1 cellular context compared by ENCODE assay signal in the genomic region with DNA sequence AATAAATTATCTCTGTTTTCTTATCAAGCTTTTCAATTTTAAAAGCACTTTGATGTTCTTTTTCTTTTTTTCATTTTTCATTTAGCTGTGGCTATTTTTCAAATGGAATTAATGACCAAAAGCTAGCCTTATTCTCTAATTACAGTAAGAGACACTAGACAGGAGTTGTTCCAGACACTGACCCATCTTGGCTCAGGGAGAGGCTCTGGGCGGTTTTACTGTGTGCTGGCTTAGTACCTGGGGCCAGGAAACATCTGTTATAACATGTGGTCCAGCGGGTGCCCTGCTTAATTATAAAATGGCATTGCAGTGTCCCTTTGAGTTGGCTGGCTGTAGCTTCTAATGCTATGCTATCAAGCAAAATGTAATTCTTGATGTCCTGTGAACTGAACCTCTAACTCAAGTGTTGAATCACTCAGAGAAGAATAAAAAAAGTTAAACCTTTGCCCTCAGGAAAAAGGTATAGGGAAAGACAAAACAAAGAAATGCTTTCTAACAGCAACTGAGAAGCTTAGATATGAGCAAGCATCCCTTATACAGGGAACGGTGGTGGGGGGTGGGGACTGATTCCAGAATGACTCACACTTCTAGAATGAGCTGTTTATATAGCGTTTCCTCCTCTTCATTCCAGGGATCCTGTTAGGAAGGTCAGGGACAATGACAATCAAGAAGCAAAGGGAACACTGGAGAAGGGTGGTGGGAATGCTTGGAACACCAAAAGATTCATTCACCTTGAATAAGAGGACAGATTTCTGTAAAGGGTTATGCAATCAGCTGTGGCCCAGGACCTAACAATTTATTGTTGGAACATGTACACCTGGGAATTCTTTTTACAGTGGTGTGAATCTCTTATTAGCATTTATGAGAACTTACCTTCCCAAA.
A peak's percentile ranks its signal among the peaks of the same experiment; 100 is the strongest.
TF ChIP-seq lines count a peak whose summit lies in the region.

No MANE protein-coding gene starts in this region.

TF ChIP-seq in H1, 55 proteins besides CTCF, POLR2A, EP300 and RAD21:
- TF ChIP-seq JUN (IDR thresholded peaks at IDR 0.05; ENCODE audit: low read depth, low read length) (peak; percentile 84), NANOG (IDR thresholded peaks at IDR 0.05; ENCODE audit: insufficient read depth, low read depth, low read length, poor library complexity, severe bottlenecking) (no peak), JUND (IDR thresholded peaks at IDR 0.05; ENCODE audit: low read length) (peak; percentile 94), SP1 (IDR thresholded peaks at IDR 0.05; ENCODE audit: low read depth, low read length) (peak; percentile 53; the same call in 1 of the 2 replicates), TEAD4 (IDR thresholded peaks at IDR 0.05; ENCODE audit: low read depth, low read length) (peak; percentile 49; the same call in 1 of the 2 replicates)
- TF ChIP-seq, protein P1, sequence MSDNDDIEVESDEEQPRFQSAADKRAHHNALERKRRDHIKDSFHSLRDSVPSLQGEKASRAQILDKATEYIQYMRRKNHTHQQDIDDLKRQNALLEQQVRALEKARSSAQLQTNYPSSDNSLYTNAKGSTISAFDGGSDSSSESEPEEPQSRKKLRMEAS (IDR thresholded peaks at IDR 0.05) = no peak
